In genomic region chr12:89839427-89839826, GRCh38 we compare ENCODE assay signal across 26 cellular contexts.
"Had no signal": no experiment of that assay in that cellular context is flagged by ENCODE, and none has a peak within 500 bp of the region (broad histone marks: within the 10 kb centered on the region; RNA-seq: fewer than 3 reads in every experiment).

No MANE protein-coding gene starts in this region.

- H3K27ac ChIP-seq: left lung, lower lobe of right lung, ovary, right atrium auricular region, skin epidermis, tibial nerve, uterus had no signal

- H3K4me3 Mint-ChIP-seq: mesothelial cell of epicardium; naive B cell; natural killer cell; stimulated activated naive CD8-positive, alpha-beta T cell treated with anti-CD3 and anti-CD28 coated beads, Interleukin-15, amount 100 ng/mL, for 72 hours; type B pancreatic cell had no signal

- H3K27me3 Mint-ChIP-seq: naive B cell; progenitor cell of endocrine pancreas; stimulated activated naive CD8-positive, alpha-beta T cell treated with anti-CD3 and anti-CD28 coated beads, Interleukin-15, amount 100 ng/mL, for 72 hours had no signal

- H3K36me3 ChIP-seq: left lung, lower lobe of right lung, ovary, right atrium auricular region, tibial nerve, uterus had no signal

- H3K27ac Mint-ChIP-seq: mesothelial cell of epicardium; natural killer cell; progenitor cell of endocrine pancreas; stimulated activated naive CD8-positive, alpha-beta T cell treated with anti-CD3 and anti-CD28 coated beads, Interleukin-15, amount 100 ng/mL, for 72 hours; type B pancreatic cell had no signal

- H3K4me3 ChIP-seq: left lung, lower lobe of right lung, ovary, right atrium auricular region, skin epidermis, tibial nerve, uterus had no signal

- H3K9me3 Mint-ChIP-seq: mesothelial cell of epicardium; naive B cell; natural killer cell; stimulated activated naive CD8-positive, alpha-beta T cell treated with anti-CD3 and anti-CD28 coated beads, Interleukin-15, amount 100 ng/mL, for 72 hours; type B pancreatic cell had no signal

- H3K9me3 ChIP-seq: left lung, lower lobe of right lung, ovary, right atrium auricular region, tibial nerve, uterus had no signal

- FAIRE-seq: keratinocyte had no signal

- H3K4me1 ChIP-seq: left lung, lower lobe of right lung, right atrium auricular region, tibial nerve had no signal

- H3K36me3 Mint-ChIP-seq: mesothelial cell of epicardium, naive B cell, natural killer cell, type B pancreatic cell had no signal

- ATAC-seq: left cardiac atrium; left lung; lower lobe of right lung; natural killer cell; sciatic nerve; stimulated activated naive CD8-positive, alpha-beta T cell treated with anti-CD3 and anti-CD28 coated beads, Interleukin-15, amount 100 ng/mL, for 72 hours had no signal

- DNase-seq: hippocampal formation; kidney glomerular epithelial cell; left cardiac atrium; left lung; lower lobe of right lung; mammary epithelial cell; mesendoderm; naive B cell; natural killer cell; ovary; stimulated activated CD4-positive, alpha-beta T cell treated with anti-CD3 and anti-CD28 coated beads, Interleukin-12 subunit alpha, Interleukin-12 subunit beta, amount 100 ng/mL, for 4 hours; stimulated activated CD4-positive, alpha-beta T cell treated with anti-CD3 and anti-CD28 coated beads, Interleukin-15, amount 100 ng/mL, for 24 hours; stimulated activated CD4-positive, alpha-beta T cell treated with anti-CD3 and anti-CD28 coated beads, Interleukin-2, amount 100 ng/mL, for 24 hours; stimulated activated CD4-positive, alpha-beta T cell treated with anti-CD3 and anti-CD28 coated beads, Interleukin-4, amount 100 ng/mL, for 1 hour; stimulated activated naive CD4-positive, alpha-beta T cell treated with Interleukin-2 at 50 U/mL for 16 hours; stimulated activated naive CD8-positive, alpha-beta T cell treated with anti-CD3 and anti-CD28 coated beads, Interleukin-15, amount 100 ng/mL, for 72 hours; substantia nigra; uterus had no signal

- H3K4me1 Mint-ChIP-seq: stimulated activated naive CD8-positive, alpha-beta T cell treated with anti-CD3 and anti-CD28 coated beads, Interleukin-15, amount 100 ng/mL, for 72 hours had no signal
